26 cellular contexts compared by ENCODE assay signal in genomic region chr1:59310527-59310926, GRCh38.
"Had no signal": no experiment of that assay in that cellular context is flagged by ENCODE, and none has a peak within 500 bp of the region (broad histone marks: within the 10 kb centered on the region; RNA-seq: fewer than 3 reads in every experiment).

No MANE protein-coding gene starts in this region.

- H3K27ac ChIP-seq: brain microvascular endothelial cell, KMS-11, RWPE1, SJCRH30, VCaP had no signal

- H3K27me3 Mint-ChIP-seq: activated CD4-positive, alpha-beta memory T cell treated with anti-CD3 and anti-CD28 coated beads for 36 hours; activated CD4-positive, alpha-beta T cell treated with anti-CD3 and anti-CD28 coated beads, Interleukin-2, amount 10 ng/mL, durations not matched to agents 7 days and 5 days; activated naive CD4-positive, alpha-beta T cell treated with anti-CD3 and anti-CD28 coated beads, Interleukin-2, amount 10 ng/mL, durations not matched to agents 7 days and 5 days; activated naive CD8-positive, alpha-beta T cell treated with anti-CD3 and anti-CD28 coated beads for 36 hours; activated T-helper 17 cell treated with anti-CD3 and anti-CD28 coated beads, Interleukin-2, amount 50 U/mL, for 72 hours had no signal

- H3K36me3 ChIP-seq: brain microvascular endothelial cell, SJCRH30 had no signal

- H3K4me2 ChIP-seq: KMS-11, SK-N-SH had no signal

- H3K27me3 ChIP-seq: brain microvascular endothelial cell, SJCRH30 had no signal

- H3K36me3 Mint-ChIP-seq: activated naive CD4-positive, alpha-beta T cell treated with anti-CD3 and anti-CD28 coated beads, Interleukin-2, amount 10 ng/mL, durations not matched to agents 7 days and 5 days had no signal

- H3K9me3 ChIP-seq: SK-N-SH had no signal

- DNase-seq: activated CD4-positive, alpha-beta memory T cell treated with anti-CD3 and anti-CD28 coated beads for 36 hours; activated CD4-positive, alpha-beta T cell treated with anti-CD3 and anti-CD28 coated beads, Interleukin-2, amount 10 ng/mL, durations not matched to agents 7 days and 5 days; activated CD4-positive, CD25-positive, alpha-beta regulatory T cell; activated CD8-positive, alpha-beta memory T cell treated with anti-CD3 and anti-CD28 coated beads for 24 hours; activated gamma-delta T cell; activated naive CD4-positive, alpha-beta T cell treated with anti-CD3 and anti-CD28 coated beads, Interleukin-2, amount 10 ng/mL, durations not matched to agents 7 days and 5 days; activated naive CD8-positive, alpha-beta T cell treated with anti-CD3 and anti-CD28 coated beads for 36 hours; activated T-cell treated with anti-CD3 and anti-CD28 coated beads, Interleukin-2, amount 50 U/mL, for 4 hours; brain microvascular endothelial cell; NCI-H1092; NCI-H1417; NCI-H2029 treated with DMSO at 0.1 percent for 48 hours; NCI-H345; NCI-H510A; NCI-H526 treated with DMSO at 0.1 percent for 48 hours; NK-92 treated with Interleukin-12 subunit alpha and Interleukin-12 subunit beta, amount 100 ng/mL, for 24 hours; OCI-M1; Right ventricle myocardium superior; SJCRH30; SK-N-SH; T-helper 1 cell had no signal

- H3K9ac ChIP-seq: KMS-11, SK-N-SH had no signal

- H3K9me2 ChIP-seq: SK-N-SH had no signal

- H3K4me3 Mint-ChIP-seq: activated CD4-positive, alpha-beta memory T cell treated with anti-CD3 and anti-CD28 coated beads for 36 hours; activated CD4-positive, alpha-beta T cell treated with anti-CD3 and anti-CD28 coated beads, Interleukin-2, amount 10 ng/mL, durations not matched to agents 7 days and 5 days; activated naive CD4-positive, alpha-beta T cell treated with anti-CD3 and anti-CD28 coated beads, Interleukin-2, amount 10 ng/mL, durations not matched to agents 7 days and 5 days; activated naive CD8-positive, alpha-beta T cell treated with anti-CD3 and anti-CD28 coated beads for 36 hours; activated T-cell treated with anti-CD3 and anti-CD28 coated beads, Interleukin-2, amount 50 U/mL, for 4 hours; activated T-helper 17 cell treated with anti-CD3 and anti-CD28 coated beads, Interleukin-2, amount 50 U/mL, for 72 hours had no signal

- H3K27ac Mint-ChIP-seq: activated CD4-positive, alpha-beta memory T cell treated with anti-CD3 and anti-CD28 coated beads for 36 hours; activated CD4-positive, alpha-beta T cell treated with anti-CD3 and anti-CD28 coated beads, Interleukin-2, amount 10 ng/mL, durations not matched to agents 7 days and 5 days; activated naive CD4-positive, alpha-beta T cell treated with anti-CD3 and anti-CD28 coated beads, Interleukin-2, amount 10 ng/mL, durations not matched to agents 7 days and 5 days; activated naive CD8-positive, alpha-beta T cell treated with anti-CD3 and anti-CD28 coated beads for 36 hours; activated T-helper 17 cell treated with anti-CD3 and anti-CD28 coated beads, Interleukin-2, amount 50 U/mL, for 72 hours had no signal

- ATAC-seq: activated T-cell treated with anti-CD3 and anti-CD28 coated beads, Interleukin-2, amount 50 U/mL, for 4 hours; activated T-helper 17 cell treated with anti-CD3 and anti-CD28 coated beads, Interleukin-2, amount 50 U/mL, for 72 hours; Panc1 had no signal

- H3K4me3 ChIP-seq: SJCRH30 had no signal
